ENCODE assay signal across 3 cellular contexts in genomic region chr6:18703546-18703945, GRCh38.
"Had no signal": no experiment of that assay in that cellular context is flagged by ENCODE, and none has a peak within 500 bp of the region (broad histone marks: within the 10 kb centered on the region; RNA-seq: fewer than 3 reads in every experiment).

No MANE protein-coding gene starts in this region.

- ATAC-seq: GM12878 had no signal

- DNase-seq: GDM1, GF-D8 had no signal
